Comparison of ENCODE assay signal across 8 cellular contexts in the genomic region with DNA sequence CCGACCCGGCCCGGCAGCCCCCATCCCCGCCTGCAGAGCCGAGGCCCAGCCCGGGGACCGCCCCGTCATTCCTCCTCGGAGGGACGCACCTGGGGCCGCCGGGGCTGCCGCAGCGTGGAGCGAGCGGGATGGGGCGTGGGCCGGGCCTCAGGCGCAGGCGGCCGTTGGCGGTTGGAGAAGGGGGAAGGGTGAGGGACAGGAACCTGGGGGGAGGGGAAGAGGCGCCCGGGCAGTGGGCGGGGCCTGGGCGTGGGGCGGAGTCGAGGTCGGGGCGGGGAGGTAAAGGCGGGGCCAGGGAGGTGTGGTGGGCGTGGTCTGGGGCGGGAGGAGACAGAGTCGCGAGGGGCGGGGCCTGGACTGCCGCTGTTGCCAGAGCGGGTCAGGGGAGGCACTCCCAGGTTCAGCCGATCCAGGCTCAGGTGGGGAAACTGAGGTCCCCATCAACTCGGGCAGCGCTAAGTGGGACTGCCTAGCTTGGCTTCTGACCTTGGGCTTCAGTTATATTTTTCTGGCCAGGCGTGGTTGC. TPM values are rescaled to one million over a fixed set of nuclear protein-coding genes. Genes with fewer than 3 reads are reported as not detected.
A peak's percentile ranks its signal among the peaks of the same experiment; 100 is the strongest.
DNase-seq lines count a peak whose midpoint lies in the region; ATAC-seq and TF ChIP-seq lines count a peak whose summit lies in the region.

A gene with protein sequence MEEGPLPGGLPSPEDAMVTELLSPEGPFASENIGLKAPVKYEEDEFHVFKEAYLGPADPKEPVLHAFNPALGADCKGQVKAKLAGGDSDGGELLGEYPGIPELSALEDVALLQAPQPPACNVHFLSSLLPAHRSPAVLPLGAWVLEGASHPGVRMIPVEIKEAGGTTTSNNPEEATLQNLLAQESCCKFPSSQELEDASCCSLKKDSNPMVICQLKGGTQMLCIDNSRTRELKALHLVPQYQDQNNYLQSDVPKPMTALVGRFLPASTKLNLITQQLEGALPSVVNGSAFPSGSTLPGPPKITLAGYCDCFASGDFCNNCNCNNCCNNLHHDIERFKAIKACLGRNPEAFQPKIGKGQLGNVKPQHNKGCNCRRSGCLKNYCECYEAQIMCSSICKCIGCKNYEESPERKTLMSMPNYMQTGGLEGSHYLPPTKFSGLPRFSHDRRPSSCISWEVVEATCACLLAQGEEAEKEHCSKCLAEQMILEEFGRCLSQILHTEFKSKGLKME (minus strand): TSS at position 190 of the 526 bp plus-strand sequence. CDS start 860 bp downstream, outside the sequence.

- H3K36me3 ChIP-seq in GM06990 (ENCODE audit: control insufficient read depth, insufficient read depth, low read length) (no peaks in the 10 kb centered on the region), KMS-11 (ENCODE audit: insufficient read depth) (no peaks in the 10 kb centered on the region), testis (ENCODE audit: low read depth, missing control alignments) (no peaks in the 10 kb centered on the region)

- H4K20me1 ChIP-seq in KMS-11 (ENCODE audit: insufficient read depth): no peaks in the 10 kb centered on the region

- H3K4me3 ChIP-seq in GM06990 (replicated peaks; ENCODE audit: low read depth, low read length) (peak within 1 kb of the TSS; percentile 55), KMS-11 (IDR thresholded peaks at IDR 0.05; ENCODE audit: insufficient read depth, low read depth, low read length) (no peak within 1 kb of the TSS), fibroblast of villous mesenchyme (ENCODE audit: low read depth, low read length) (peak within 1 kb of the TSS; percentile 49), testis (peak within 1 kb of the TSS; percentile 50 to 51)

- intact Hi-C loops in testis (cut with DNase I; ENCODE audit: low total_unique reads): no loop called here

- peak within 1 kb of the TSS; percentile 57; the same call in 1 of the 2 replicates for H3K9ac ChIP-seq in KMS-11

- peak within 1 kb of the TSS; percentile 21; the same call in 1 of the 2 replicates for H3K4me2 ChIP-seq in KMS-11

- no peak for ATAC-seq in HG03571 (IDR thresholded peaks at IDR 0.05; ENCODE audit: unreplicated experiment)

- H2AFZ ChIP-seq in KMS-11 (ENCODE audit: low read depth): peak within 1 kb of the TSS; percentile 74; the same call in 1 of the 2 replicates

- TF ChIP-seq POLR2A in Raji (IDR thresholded peaks at IDR 0.05; ENCODE audit: insufficient read depth, low read depth, low read length) (peak; percentile 40), testis (IDR thresholded peaks at IDR 0.05) (no peak)

- H3K79me2 ChIP-seq in KMS-11 (ENCODE audit: insufficient read depth, low read depth): no peaks in the 10 kb centered on the region

- H3K9me3 ChIP-seq in testis: no peaks in the 10 kb centered on the region

- TF ChIP-seq CTCF in GM06990 (IDR thresholded peaks at IDR 0.05; ENCODE audit: insufficient read depth, low read length, poor library complexity, severe bottlenecking) (no peak), KMS-11 (conservative IDR thresholded peaks at IDR 0.05; ENCODE audit: low read depth, low read length) (no peak), fibroblast of villous mesenchyme (IDR thresholded peaks at IDR 0.05; ENCODE audit: insufficient read depth, low read depth, low read length) (no peak), testis (IDR thresholded peaks at IDR 0.05) (no peak)

- no peaks in the 10 kb centered on the region for H3K4me1 ChIP-seq in KMS-11 (ENCODE audit: low read depth, poor library complexity, severe bottlenecking)
- peaks cover 4% of the 10 kb centered on the region for H3K4me1 ChIP-seq in testis

- DNase-seq in GM06990 (ENCODE audit: extremely low read depth, insufficient read length): peak; percentile 79
- peak; percentile 87 for DNase-seq in activated T-helper 9 cell treated with anti-CD3 and anti-CD28 coated beads, Interleukin-2, amount 50 U/mL, for 16 hours (ENCODE audit: low read depth)
- peak; percentile 80 for DNase-seq in fibroblast of villous mesenchyme (ENCODE audit: low read depth)
- peak in 45 of 56 donors; percentile 2 to 82 (median 39) for DNase-seq in nucleus accumbens (lab: John Stamatoyannopoulos, UW)
- peak; percentile 92 for DNase-seq in testis

- H3K27me3 ChIP-seq in GM06990 (replicated peaks; ENCODE audit: control insufficient read depth, insufficient read depth, low read length) (no peaks in the 10 kb centered on the region), KMS-11 (ENCODE audit: insufficient read depth, low read depth) (no peaks in the 10 kb centered on the region), testis (no peaks in the 10 kb centered on the region)

- peak within 1 kb of the TSS; percentile 36; the same call in 1 of the 2 replicates for H3K27ac ChIP-seq in KMS-11
- H3K27ac ChIP-seq in testis: no peak within 1 kb of the TSS

- 5 to 7% methylated on average over 15 to 22 of the region's 42 CpGs for WGBS in testis, 2 donors

RNA-seq across cellular contexts. Expression of the gene that starts here (rescaled TPM):
- 0.32 and 2.6 TPM in 2 replicates for total RNA-seq in fibroblast of villous mesenchyme
- total RNA-seq in testis: 10 to 100 TPM; 60.4 to 72.2 TPM
- polyA plus RNA-seq in testis (ENCODE audit: insufficient read depth, low read depth, low replicate concordance): 127 TPM

Comparison
In these comparisons a context has a peak if more than half of its experiments do, and no peak if none do; other contexts are left out.
1. RNA of the gene that starts here (total RNA-seq): 60.4 to 72.2 TPM in testis; 0.32 to 2.6 TPM in fibroblast of villous mesenchyme; every median in the first group is over 10 times any median in the second.
2. DNase-seq: peak in every context shown above with its lines; median percentile 92 in testis; 87 in activated T-helper 9 cell treated with anti-CD3 and anti-CD28 coated beads, Interleukin-2, amount 50 U/mL, for 16 hours; 80 in fibroblast of villous mesenchyme; 79 in GM06990; 39 in nucleus accumbens.